Comparison of ENCODE assay signal across 8 cellular contexts in the genomic region with DNA sequence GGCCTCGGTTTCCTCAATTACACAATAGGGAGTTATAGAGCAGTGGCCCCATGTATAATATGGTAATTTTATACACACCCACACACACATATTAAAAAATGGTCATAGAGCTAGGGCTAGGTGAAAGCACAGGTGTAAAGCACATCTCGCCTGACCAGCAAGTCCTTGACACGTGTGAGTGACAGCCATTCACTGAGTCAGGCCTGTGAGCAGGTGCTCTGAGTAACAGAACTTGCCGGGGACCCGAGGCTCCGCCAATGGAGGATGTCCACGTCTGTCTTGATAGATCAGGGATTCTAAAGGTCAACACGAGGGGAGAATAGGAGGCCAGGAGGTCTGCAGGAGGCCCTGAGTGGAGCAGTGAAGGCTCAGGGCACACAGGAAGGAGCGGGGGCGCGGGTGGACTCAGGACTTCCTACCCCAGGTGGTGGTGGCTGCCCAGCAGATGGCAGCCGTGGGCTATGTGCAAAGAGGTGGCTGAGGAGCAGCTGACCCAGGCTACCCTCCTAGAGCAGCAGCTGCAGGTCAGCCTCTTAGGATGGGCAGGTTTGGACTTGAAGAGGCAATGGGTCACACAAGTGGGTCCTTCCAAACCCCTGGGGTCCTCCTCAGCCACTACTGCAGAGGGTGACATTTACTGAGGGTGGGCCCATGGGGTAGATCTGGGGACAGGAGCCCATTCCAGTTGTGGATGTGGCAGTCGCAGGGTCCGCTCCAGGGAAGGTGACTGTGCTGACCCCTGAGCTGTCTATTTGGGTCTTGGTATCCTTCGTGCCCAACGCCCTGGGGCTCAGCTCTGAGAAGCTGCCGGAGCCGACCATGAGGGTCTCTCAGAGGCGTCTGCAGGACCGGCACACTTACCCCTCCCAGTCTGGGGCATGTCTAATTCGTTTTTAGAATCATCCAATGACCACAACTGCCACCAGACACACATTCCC. TPM values are rescaled to one million over a fixed set of nuclear protein-coding genes. Genes with fewer than 3 reads are reported as not detected.
DNase-seq lines count a peak whose midpoint lies in the region; ATAC-seq and TF ChIP-seq lines count a peak whose summit lies in the region.

No MANE protein-coding gene starts in this region.

- no peaks in the 10 kb centered on the region for H3K27me3 ChIP-seq in dorsolateral prefrontal cortex

- POLR2A ChIA-PET in activated CD8-positive, alpha-beta T cell treated with anti-CD3 and anti-CD28 coated beads for 36 hours (lab: Charles Lee): interaction anchor here (0.8 to 1.7 kb wide), 6 partner anchors 10 to 148 kb away, joined by 3 to 4 read pairs (median 3); no protein-coding TSS in a partner anchor

- no peak overlapping the region for H3K4me3 Mint-ChIP-seq in activated CD8-positive, alpha-beta T cell treated with anti-CD3 and anti-CD28 coated beads for 36 hours

- DNase-seq in CMK (ENCODE audit: low read depth) (peak; percentile 39), NCI-H82 (lab: John Stamatoyannopoulos, UW) (peak; percentile 89), dorsolateral prefrontal cortex (peak; percentile 65 to 85 (median 76)), medulla oblongata (ENCODE audit: extremely low spot score) (peak; percentile 84)
- peak; percentile 90 for DNase-seq in activated CD8-positive, alpha-beta T cell treated with anti-CD3 and anti-CD28 coated beads for 36 hours
- DNase-seq in stimulated activated CD8-positive, alpha-beta memory T cell treated with anti-CD3 and anti-CD28 coated beads, Interleukin-15, amount 100 ng/mL, for 24 hours (ENCODE audit: low read depth): peak; percentile 43

- ATAC-seq in HG02852 (IDR thresholded peaks at IDR 0.05; ENCODE audit: unreplicated experiment) (peak; percentile 69), GM21515 (IDR thresholded peaks at IDR 0.05; ENCODE audit: unreplicated experiment) (no peak)
- peak; percentile 94 for ATAC-seq in activated CD8-positive, alpha-beta T cell treated with anti-CD3 and anti-CD28 coated beads for 36 hours

- peaks cover 16% of the 10 kb centered on the region for H3K36me3 Mint-ChIP-seq in activated CD8-positive, alpha-beta T cell treated with anti-CD3 and anti-CD28 coated beads for 36 hours (ENCODE audit: low read depth)

- intact Hi-C loops in activated CD8-positive, alpha-beta T cell treated with anti-CD3 and anti-CD28 coated beads for 36 hours (cut with micrococcal nuclease): loop anchor here (2.0 to 5.0 kb wide), 2 partner anchors 136 to 154 kb away; no protein-coding TSS in a partner anchor
- intact Hi-C loops in dorsolateral prefrontal cortex (cut with DNase I): loop anchor here (1.0 to 2.0 kb wide), 2 partner anchors 149 to 150 kb away; partner anchors contain the start of gene RAPGEF1 (in 2 of the 2)

- H3K27ac Mint-ChIP-seq in activated CD8-positive, alpha-beta T cell treated with anti-CD3 and anti-CD28 coated beads for 36 hours: peak overlapping the region; percentile 86

- H3K27ac ChIP-seq in dorsolateral prefrontal cortex: peak overlapping the region in 7 of 59 donors; percentile 4 to 52 (median 25)

- no peaks in the 10 kb centered on the region for H3K27me3 Mint-ChIP-seq in activated CD8-positive, alpha-beta T cell treated with anti-CD3 and anti-CD28 coated beads for 36 hours

- TF ChIP-seq CTCF in activated CD8-positive, alpha-beta T cell treated with anti-CD3 and anti-CD28 coated beads for 36 hours (IDR thresholded peaks at IDR 0.05): peak; percentile 93
- peak; percentile 50 to 95 (median 87) for TF ChIP-seq CTCF in dorsolateral prefrontal cortex (IDR thresholded peaks at IDR 0.05 in 54 of 56, conservative IDR thresholded peaks at IDR 0.05 in 2 of 56; ENCODE audit: low read depth in 1 of 56, partially characterized antibody in 56 of 56)

- H3K9me3 Mint-ChIP-seq in activated CD8-positive, alpha-beta T cell treated with anti-CD3 and anti-CD28 coated beads for 36 hours: no peaks in the 10 kb centered on the region

- CTCF ChIA-PET in activated CD8-positive, alpha-beta T cell treated with anti-CD3 and anti-CD28 coated beads for 36 hours (lab: Charles Lee): interaction anchor here (0.5 to 6.3 kb wide), 31 partner anchors 10 to 713 kb away, joined by 3 to 115 read pairs (median 4); partner anchors contain the start of gene RAPGEF1

- H3K4me1 Mint-ChIP-seq in activated CD8-positive, alpha-beta T cell treated with anti-CD3 and anti-CD28 coated beads for 36 hours (ENCODE audit: low read depth): peaks cover 25% of the 10 kb centered on the region

- no peak overlapping the region for H3K4me3 ChIP-seq in dorsolateral prefrontal cortex

RNA-seq across cellular contexts. Expression of gene PRRT1B, which starts 45.9 kb away (rescaled TPM):
- total RNA-seq in activated CD8-positive, alpha-beta T cell treated with anti-CD3 and anti-CD28 coated beads for 36 hours: not detected
- total RNA-seq in dorsolateral prefrontal cortex: under 1 TPM in 4 of 120 experiments, not detected in 116; 0.36 to 0.59 (median 0.44) TPM

Comparison
In these comparisons a context has a peak if more than half of its experiments do, and no peak if none do; other contexts are left out.
1. DNase-seq: peak in every context shown above with its lines; median percentile 90 in activated CD8-positive, alpha-beta T cell treated with anti-CD3 and anti-CD28 coated beads for 36 hours; 89 in NCI-H82; 84 in medulla oblongata; 76 in dorsolateral prefrontal cortex; 43 in stimulated activated CD8-positive, alpha-beta memory T cell treated with anti-CD3 and anti-CD28 coated beads, Interleukin-15, amount 100 ng/mL, for 24 hours; 39 in CMK.